ENCODE assay signal across 27 cellular contexts in genomic region chr1:85656948-85657347, GRCh38.
"Had no signal": no experiment of that assay in that cellular context is flagged by ENCODE, and none has a peak within 500 bp of the region (broad histone marks: within the 10 kb centered on the region; RNA-seq: fewer than 3 reads in every experiment).

No MANE protein-coding gene starts in this region.

- H3K4me3 ChIP-seq: adrenal gland, body of pancreas, coronary artery, heart right ventricle, left lung, lower lobe of right lung, mucosa of descending colon, right atrium auricular region, smooth muscle cell, transverse colon had no signal

- H3K36me3 ChIP-seq: adrenal gland had no signal

- H3K27ac ChIP-seq: adrenal gland, body of pancreas, coronary artery, heart right ventricle, left lung, lower lobe of right lung, right atrium auricular region, transverse colon, VCaP had no signal

- FAIRE-seq: TTC549 had no signal

- H3K4me1 ChIP-seq: adrenal gland, left lung, lower lobe of right lung, right atrium auricular region had no signal

- H3K9me3 ChIP-seq: adrenal gland, body of pancreas, heart right ventricle, left lung, lower lobe of right lung, mucosa of descending colon, right atrium auricular region, transverse colon had no signal

- H3K4me2 ChIP-seq: smooth muscle cell had no signal

- H3K27me3 ChIP-seq: adrenal gland, body of pancreas, heart right ventricle, left lung, right atrium auricular region, transverse colon had no signal

- ATAC-seq: activated T-cell treated with anti-CD3 and anti-CD28 coated beads, Interleukin-2, amount 50 U/mL, for 72 hours; body of pancreas; effector memory CD8-positive, alpha-beta T cell; esophagus mucosa; heart right ventricle; left lung; lower lobe of right lung; mucosa of descending colon; natural killer cell treated with Interleukin-12 subunit alpha and Interleukin-12 subunit beta and Interleukin-15 and Interleukin-18, amount 100 ng/mL, for 72 hours had no signal

- DNase-seq: activated CD4-positive, alpha-beta T cell treated with anti-CD3 and anti-CD28 coated beads for 4 hours; activated CD4-positive, alpha-beta T cell treated with anti-CD3 and anti-CD28 coated beads, Interleukin-2, amount 50 U/mL, for 4 hours; activated effector memory CD4-positive, alpha-beta T cell treated with Interleukin-2 at 50 U/mL for 16 hours; activated naive CD4-positive, alpha-beta T cell treated with Interleukin-2 at 50 U/mL for 16 hours; activated T-cell treated with anti-CD3 and anti-CD28 coated beads for 4 hours; activated T-cell treated with anti-CD3 and anti-CD28 coated beads, Interleukin-2, amount 50 U/mL, for 72 hours; adrenal gland; aorta; body of pancreas; effector memory CD8-positive, alpha-beta T cell; foreskin melanocyte; heart right ventricle; kidney glomerular epithelial cell; left lung; lower lobe of right lung; mucosa of descending colon; stimulated activated CD4-positive, alpha-beta T cell treated with anti-CD3 and anti-CD28 coated beads, Interleukin-15, amount 100 ng/mL, for 24 hours; stimulated activated naive CD4-positive, alpha-beta T cell; T-helper 9 cell; transverse colon had no signal
